In genomic region chr10:57993302-57993701, GRCh38 we compare ENCODE assay signal across 15 cellular contexts.
A peak's percentile ranks its signal among the peaks of the same experiment; 100 is the strongest.
DNase-seq lines count a peak whose midpoint lies in the region; ATAC-seq lines count a peak whose summit lies in the region.
"Had no signal": no experiment of that assay in that cellular context is flagged by ENCODE, and none has a peak within 500 bp of the region (broad histone marks: within the 10 kb centered on the region; RNA-seq: fewer than 3 reads in every experiment).

No MANE protein-coding gene starts in this region.

- H2AK5ac ChIP-seq in mesenchymal stem cell (ENCODE audit: low read length, severe bottlenecking): peak overlapping the region; percentile 1

- H3K4me1 Mint-ChIP-seq in activated T-helper 2 cell treated with anti-CD3 and anti-CD28 coated beads, Interferon-gamma antibody, Interleukin-2, Interleukin-4, amounts not matched to agents 10 μg/mL and 5 μg/mL and 100 μg/mL, durations not matched to agents 14 hours and 24 hours and 36 hours (ENCODE audit: low read depth): no peaks in the 10 kb centered on the region
- H3K4me1 Mint-ChIP-seq: CD4-positive, alpha-beta memory T cell had no signal

- intact Hi-C loops in activated T-helper 2 cell treated with anti-CD3 and anti-CD28 coated beads, Interferon-gamma antibody, Interleukin-2, Interleukin-4, amounts not matched to agents 10 μg/mL and 5 μg/mL and 100 μg/mL, durations not matched to agents 14 hours and 24 hours and 36 hours (cut with micrococcal nuclease): no loop called here

- no peak overlapping the region for H3K14ac ChIP-seq in mesenchymal stem cell (ENCODE audit: low read length in 2 of 2)

- no peak overlapping the region for H2BK5ac ChIP-seq in mesenchymal stem cell (ENCODE audit: low read depth, low read length, poor library complexity, severe bottlenecking)

- no peak overlapping the region for H4K8ac ChIP-seq in mesenchymal stem cell (ENCODE audit: low read length)

- H3K9ac ChIP-seq in mesenchymal stem cell (ENCODE audit: low read length): no peak overlapping the region
- H3K9ac ChIP-seq: GM23248 had no signal

- peak overlapping the region; percentile 89 for H3K27ac ChIP-seq in mesenchymal stem cell (ENCODE audit: low read length, poor library complexity, severe bottlenecking)
- H3K27ac ChIP-seq: C4-2B, GM23248, HL-60 had no signal

- no peak overlapping the region for H3K4me2 ChIP-seq in mesenchymal stem cell (ENCODE audit: low read length, poor library complexity, severe bottlenecking)

- no peak overlapping the region for H3K27ac Mint-ChIP-seq in activated T-helper 2 cell treated with anti-CD3 and anti-CD28 coated beads, Interferon-gamma antibody, Interleukin-2, Interleukin-4, amounts not matched to agents 10 μg/mL and 5 μg/mL and 100 μg/mL, durations not matched to agents 14 hours and 24 hours and 36 hours
- H3K27ac Mint-ChIP-seq: CD4-positive, alpha-beta memory T cell had no signal

- 96% methylated on average over 3 of the region's 4 CpGs for WGBS in mesenchymal stem cell

- H3K79me1 ChIP-seq in mesenchymal stem cell (replicated peaks; ENCODE audit: low read length, poor library complexity, severe bottlenecking): no peaks in the 10 kb centered on the region

- H3K27me3 Mint-ChIP-seq in activated T-helper 2 cell treated with anti-CD3 and anti-CD28 coated beads, Interferon-gamma antibody, Interleukin-2, Interleukin-4, amounts not matched to agents 10 μg/mL and 5 μg/mL and 100 μg/mL, durations not matched to agents 14 hours and 24 hours and 36 hours (ENCODE audit: low read depth): no peaks in the 10 kb centered on the region
- H3K27me3 Mint-ChIP-seq: CD4-positive, alpha-beta memory T cell had no signal

- no peaks in the 10 kb centered on the region for H3K9me3 ChIP-seq in mesenchymal stem cell (ENCODE audit: control insufficient read depth, low read length)
- H3K9me3 ChIP-seq: BE2C had no signal

- no peaks in the 10 kb centered on the region for H3K36me3 Mint-ChIP-seq in activated T-helper 2 cell treated with anti-CD3 and anti-CD28 coated beads, Interferon-gamma antibody, Interleukin-2, Interleukin-4, amounts not matched to agents 10 μg/mL and 5 μg/mL and 100 μg/mL, durations not matched to agents 14 hours and 24 hours and 36 hours (ENCODE audit: low read depth)
- H3K36me3 Mint-ChIP-seq: CD4-positive, alpha-beta memory T cell had no signal

- no peak for ATAC-seq in HG03280 (IDR thresholded peaks at IDR 0.05; ENCODE audit: unreplicated experiment)

- no peak overlapping the region for H3K4me3 Mint-ChIP-seq in activated T-helper 2 cell treated with anti-CD3 and anti-CD28 coated beads, Interferon-gamma antibody, Interleukin-2, Interleukin-4, amounts not matched to agents 10 μg/mL and 5 μg/mL and 100 μg/mL, durations not matched to agents 14 hours and 24 hours and 36 hours (ENCODE audit: low read depth)
- H3K4me3 Mint-ChIP-seq: CD4-positive, alpha-beta memory T cell; H9 had no signal

- DNase-seq in ACHN (peak; percentile 14), HT-29 (ENCODE audit: low spot score) (peak; percentile 33), SK-N-DZ (ENCODE audit: low spot score) (peak; percentile 8), mesenchymal stem cell (no peak), DMS53 (lab: John Stamatoyannopoulos, UW) (no peak), putamen (ENCODE audit: low spot score) (no peak)
- no peak for DNase-seq in activated T-helper 2 cell treated with anti-CD3 and anti-CD28 coated beads, Interferon-gamma antibody, Interleukin-2, Interleukin-4, amounts not matched to agents 10 μg/mL and 5 μg/mL and 100 μg/mL, durations not matched to agents 14 hours and 24 hours and 36 hours (ENCODE audit: low spot score)
- DNase-seq: BE2C; CD4-positive, alpha-beta memory T cell; GM23248; H9; KBM-7 had no signal

- in situ Hi-C loops in ACHN (cut with HindIII; ENCODE audit: low pct_ligation_motif_present, low pct_unique_long_range_greater_than_20kb, low sequenced_read_pairs): no loop called here

- H2BK15ac ChIP-seq in mesenchymal stem cell (ENCODE audit: low read depth, poor library complexity, severe bottlenecking): no peak overlapping the region

- H2AFZ ChIP-seq in mesenchymal stem cell (ENCODE audit: low read depth, low read length): no peak overlapping the region
- H2AFZ ChIP-seq: GM23248 had no signal

- H3K36me3 ChIP-seq in mesenchymal stem cell (ENCODE audit: control insufficient read depth in 1 of 2, insufficient read depth in 2 of 2, low read depth in 1 of 2, low read length in 2 of 2): no peaks in the 10 kb centered on the region
- H3K36me3 ChIP-seq: BE2C had no signal

- no peaks in the 10 kb centered on the region for H3K9me3 Mint-ChIP-seq in activated T-helper 2 cell treated with anti-CD3 and anti-CD28 coated beads, Interferon-gamma antibody, Interleukin-2, Interleukin-4, amounts not matched to agents 10 μg/mL and 5 μg/mL and 100 μg/mL, durations not matched to agents 14 hours and 24 hours and 36 hours
- H3K9me3 Mint-ChIP-seq: H9 had no signal

- H3K27me3 ChIP-seq in mesenchymal stem cell (ENCODE audit: control insufficient read depth in 1 of 2, insufficient read depth in 1 of 2, low read length in 2 of 2): no peaks in the 10 kb centered on the region
- H3K27me3 ChIP-seq: BE2C had no signal

- H2BK120ac ChIP-seq in mesenchymal stem cell (ENCODE audit: low read depth, low read length): no peak overlapping the region

- H3K4me1 ChIP-seq in mesenchymal stem cell (ENCODE audit: control insufficient read depth, insufficient read depth, low read depth, low read length): peaks cover 6% of the 10 kb centered on the region
- H3K4me1 ChIP-seq: BE2C had no signal

- H4K91ac ChIP-seq in mesenchymal stem cell (ENCODE audit: low read length): no peak overlapping the region

- no peak overlapping the region for H3K23ac ChIP-seq in mesenchymal stem cell (ENCODE audit: low read length in 2 of 2)

- no peak overlapping the region for H3K4ac ChIP-seq in mesenchymal stem cell (ENCODE audit: low read depth in 1 of 2, low read length in 2 of 2)

- no peak overlapping the region for H3K18ac ChIP-seq in mesenchymal stem cell (ENCODE audit: low read depth in 1 of 2, low read length in 2 of 2)

- no peak overlapping the region for H2BK12ac ChIP-seq in mesenchymal stem cell (ENCODE audit: low read length in 2 of 2)

- H3K4me3 ChIP-seq in mesenchymal stem cell (ENCODE audit: insufficient read depth in 1 of 2, low read depth in 1 of 2, low read length in 2 of 2): no peak overlapping the region
- H3K4me3 ChIP-seq: GM23248 had no signal

Comparison
In these comparisons a context has a peak if more than half of its experiments do, and no peak if none do; other contexts are left out.
1. DNase-seq: peak in ACHN (single experiment), HT-29 (single experiment) and SK-N-DZ (single experiment); none in mesenchymal stem cell (single experiment), activated T-helper 2 cell treated with anti-CD3 and anti-CD28 coated beads, Interferon-gamma antibody, Interleukin-2, Interleukin-4, amounts not matched to agents 10 μg/mL and 5 μg/mL and 100 μg/mL, durations not matched to agents 14 hours and 24 hours and 36 hours (single experiment), DMS53 (single experiment) and putamen (single experiment).